ENCODE assay signal across 24 cellular contexts in the genomic region with DNA sequence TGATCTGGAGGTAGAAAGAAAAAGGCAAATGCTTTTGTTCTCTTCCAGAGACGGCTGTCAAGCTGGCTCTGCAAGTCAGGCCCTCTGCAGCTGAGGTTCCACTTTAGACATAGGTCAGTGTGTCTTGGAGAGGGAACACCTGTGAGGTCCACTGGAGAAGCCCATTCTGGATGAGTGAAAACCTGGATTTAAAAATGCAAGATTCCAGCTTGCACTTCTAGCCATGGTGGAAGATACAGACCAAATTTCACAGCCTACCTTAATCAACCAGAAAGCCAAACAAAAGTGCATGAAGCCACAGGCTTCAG.
"Had no signal": no experiment of that assay in that cellular context is flagged by ENCODE, and none has a peak within 500 bp of the region (broad histone marks: within the 10 kb centered on the region; RNA-seq: fewer than 3 reads in every experiment).

No MANE protein-coding gene starts in this region.

- H3K4me3 Mint-ChIP-seq: activated CD4-positive, alpha-beta memory T cell treated with anti-CD3 and anti-CD28 coated beads, Interleukin-2, amount 10 ng/mL, durations not matched to agents 7 days and 5 days; activated CD4-positive, alpha-beta T cell treated with anti-CD3 and anti-CD28 coated beads, Interleukin-2, amount 10 ng/mL, durations not matched to agents 7 days and 5 days; activated naive CD4-positive, alpha-beta T cell treated with anti-CD3 and anti-CD28 coated beads for 36 hours; activated T-cell treated with anti-CD3 and anti-CD28 coated beads, Interleukin-2, amount 50 U/mL, for 24 hours; activated T-cell treated with anti-CD3 and anti-CD28 coated beads, Interleukin-2, amount 50 U/mL, for 72 hours; WTC11 had no signal

- H3K9me3 ChIP-seq: colonic mucosa, esophagus squamous epithelium, gastroesophageal sphincter had no signal

- H3K27me3 Mint-ChIP-seq: activated CD4-positive, alpha-beta memory T cell treated with anti-CD3 and anti-CD28 coated beads, Interleukin-2, amount 10 ng/mL, durations not matched to agents 7 days and 5 days; activated CD4-positive, alpha-beta T cell treated with anti-CD3 and anti-CD28 coated beads, Interleukin-2, amount 10 ng/mL, durations not matched to agents 7 days and 5 days; activated T-cell treated with anti-CD3 and anti-CD28 coated beads, Interleukin-2, amount 50 U/mL, for 24 hours had no signal

- H3K36me3 ChIP-seq: brain microvascular endothelial cell, colonic mucosa had no signal

- H3K4me3 ChIP-seq: colonic mucosa, esophagus squamous epithelium, gastroesophageal sphincter had no signal

- DNase-seq: activated CD4-positive, alpha-beta memory T cell treated with anti-CD3 and anti-CD28 coated beads, Interleukin-2, amount 10 ng/mL, durations not matched to agents 7 days and 5 days; activated CD4-positive, alpha-beta T cell treated with anti-CD3 and anti-CD28 coated beads for 1 hour; activated CD4-positive, alpha-beta T cell treated with anti-CD3 and anti-CD28 coated beads for 4 hours; activated CD4-positive, alpha-beta T cell treated with anti-CD3 and anti-CD28 coated beads, Interleukin-2, amount 10 ng/mL, durations not matched to agents 7 days and 5 days; activated CD4-positive, alpha-beta T cell treated with anti-CD3 and anti-CD28 coated beads, Interleukin-2, amount 50 U/mL, for 4 hours; activated CD8-positive, alpha-beta memory T cell treated with anti-CD3 and anti-CD28 coated beads, Interleukin-2, amount 50 U/mL, for 48 hours; activated effector memory CD4-positive, alpha-beta T cell treated with Interleukin-2 at 50 U/mL for 16 hours; activated gamma-delta T cell treated with Interleukin-2 at 50 U/mL for 16 hours; activated naive CD4-positive, alpha-beta T cell treated with anti-CD3 and anti-CD28 coated beads for 36 hours; activated T-cell treated with anti-CD3 and anti-CD28 coated beads for 4 hours; activated T-cell treated with anti-CD3 and anti-CD28 coated beads, Interleukin-2, amount 50 U/mL, for 24 hours; activated T-cell treated with anti-CD3 and anti-CD28 coated beads, Interleukin-2, amount 50 U/mL, for 72 hours; amniotic stem cell; anterior cingulate cortex; brain microvascular endothelial cell; cerebellar nuclear complex; colonic mucosa; effector CD8-positive, alpha-beta T cell; esophagus squamous epithelium; foreskin melanocyte; T-helper 2 cell had no signal

- H3K9me3 Mint-ChIP-seq: activated CD4-positive, alpha-beta memory T cell treated with anti-CD3 and anti-CD28 coated beads, Interleukin-2, amount 10 ng/mL, durations not matched to agents 7 days and 5 days; activated naive CD4-positive, alpha-beta T cell treated with anti-CD3 and anti-CD28 coated beads for 36 hours; activated T-cell treated with anti-CD3 and anti-CD28 coated beads, Interleukin-2, amount 50 U/mL, for 24 hours; activated T-cell treated with anti-CD3 and anti-CD28 coated beads, Interleukin-2, amount 50 U/mL, for 72 hours had no signal

- ATAC-seq: activated T-cell treated with anti-CD3 and anti-CD28 coated beads, Interleukin-2, amount 50 U/mL, for 72 hours; gastroesophageal sphincter; WTC11 had no signal

- H3K27me3 ChIP-seq: brain microvascular endothelial cell, colonic mucosa, esophagus squamous epithelium, gastroesophageal sphincter had no signal

- H3K27ac Mint-ChIP-seq: activated CD4-positive, alpha-beta memory T cell treated with anti-CD3 and anti-CD28 coated beads, Interleukin-2, amount 10 ng/mL, durations not matched to agents 7 days and 5 days; activated CD4-positive, alpha-beta T cell treated with anti-CD3 and anti-CD28 coated beads, Interleukin-2, amount 10 ng/mL, durations not matched to agents 7 days and 5 days; activated naive CD4-positive, alpha-beta T cell treated with anti-CD3 and anti-CD28 coated beads for 36 hours; activated T-cell treated with anti-CD3 and anti-CD28 coated beads, Interleukin-2, amount 50 U/mL, for 72 hours; WTC11 had no signal

- H3K27ac ChIP-seq: brain microvascular endothelial cell, colonic mucosa, epithelial cell of prostate, esophagus squamous epithelium, gastroesophageal sphincter had no signal
